ENCODE assay signal across 14 cellular contexts in genomic region chr1:59333626-59334277, GRCh38. TPM values are rescaled to one million over a fixed set of nuclear protein-coding genes. Genes with fewer than 3 reads are reported as not detected.
DNase-seq lines count a peak whose midpoint lies in the region; ATAC-seq and TF ChIP-seq lines count a peak whose summit lies in the region.
"Had no signal": no experiment of that assay in that cellular context is flagged by ENCODE, and none has a peak within 500 bp of the region (broad histone marks: within the 10 kb centered on the region; RNA-seq: fewer than 3 reads in every experiment).

No MANE protein-coding gene starts in this region.

- ATAC-seq in activated T-helper 17 cell treated with anti-CD3 and anti-CD28 coated beads, Interleukin-2, amount 50 U/mL, for 72 hours (replicated peaks): peak; percentile 90
- ATAC-seq in left lobe of liver (peak; percentile 30), HG03565 (IDR thresholded peaks at IDR 0.05; ENCODE audit: unreplicated experiment) (no peak), HG03196 (IDR thresholded peaks at IDR 0.05; ENCODE audit: unreplicated experiment) (no peak)

- H3K79me2 ChIP-seq in Loucy (ENCODE audit: insufficient read depth, low read length): no peaks in the 10 kb centered on the region
- H3K79me2 ChIP-seq in MM.1S (ENCODE audit: low read length): no peaks in the 10 kb centered on the region

- no peaks in the 10 kb centered on the region for H3K9me3 Mint-ChIP-seq in activated T-helper 17 cell treated with anti-CD3 and anti-CD28 coated beads, Interleukin-2, amount 50 U/mL, for 72 hours
- no peaks in the 10 kb centered on the region for H3K9me3 Mint-ChIP-seq in endothelial cell (ENCODE audit: unreplicated experiment)
- H3K9me3 Mint-ChIP-seq: CD8-positive, alpha-beta memory T cell had no signal

- no peaks in the 10 kb centered on the region for H3K9me3 ChIP-seq in Loucy (ENCODE audit: insufficient read depth, low read depth, low read length)
- H3K9me3 ChIP-seq in MM.1S (replicated peaks; ENCODE audit: insufficient read depth, low read length): no peaks in the 10 kb centered on the region
- H3K9me3 ChIP-seq: thoracic aorta had no signal

- no peak overlapping the region for H3K9ac ChIP-seq in Loucy (ENCODE audit: low read depth, low read length, poor library complexity, severe bottlenecking)
- H3K9ac ChIP-seq in MM.1S (ENCODE audit: low read length): no peak overlapping the region

- H3K4me1 ChIP-seq in Loucy (ENCODE audit: insufficient read depth, low read length, poor library complexity, severe bottlenecking): peaks cover 19% of the 10 kb centered on the region
- H3K4me1 ChIP-seq in MM.1S (ENCODE audit: low read length): 0 out of 2 replicates have a peak, but pooled peaks cover 1% of the 10 kb centered on the region

- H3K4me1 Mint-ChIP-seq in activated T-helper 17 cell treated with anti-CD3 and anti-CD28 coated beads, Interleukin-2, amount 50 U/mL, for 72 hours: peaks cover 17% of the 10 kb centered on the region
- peaks cover 17% of the 10 kb centered on the region for H3K4me1 Mint-ChIP-seq in endothelial cell (ENCODE audit: unreplicated experiment)

- H3F3A ChIP-seq in Loucy (ENCODE audit: low read depth): no peaks in the 10 kb centered on the region
- peaks cover 2% of the 10 kb centered on the region; the same call in 1 of the 2 replicates for H3F3A ChIP-seq in MM.1S (ENCODE audit: insufficient read depth, low read length)

- no peaks in the 10 kb centered on the region for H4K20me1 ChIP-seq in Loucy (ENCODE audit: insufficient read depth, low read length, poor library complexity, severe bottlenecking)
- no peaks in the 10 kb centered on the region for H4K20me1 ChIP-seq in MM.1S (ENCODE audit: insufficient read depth, low read length)

- DNase-seq in ELR (ENCODE audit: low read depth) (peak; percentile 50), left lobe of liver (ENCODE audit: low spot score) (no peak), MM.1S (no peak), endothelial cell (ENCODE audit: low spot score) (no peak)
- DNase-seq: activated gamma-delta T cell; CD8-positive, alpha-beta memory T cell; foreskin melanocyte; NCI-H1048; Right ventricle myocardium superior had no signal

- no peaks in the 10 kb centered on the region for H3K36me3 Mint-ChIP-seq in activated T-helper 17 cell treated with anti-CD3 and anti-CD28 coated beads, Interleukin-2, amount 50 U/mL, for 72 hours (ENCODE audit: low read depth)
- peaks cover 17% of the 10 kb centered on the region for H3K36me3 Mint-ChIP-seq in endothelial cell (ENCODE audit: low read depth, unreplicated experiment)

- no peaks in the 10 kb centered on the region for H3K27me3 Mint-ChIP-seq in activated T-helper 17 cell treated with anti-CD3 and anti-CD28 coated beads, Interleukin-2, amount 50 U/mL, for 72 hours
- H3K27me3 Mint-ChIP-seq in endothelial cell (ENCODE audit: unreplicated experiment): no peaks in the 10 kb centered on the region

- no peak for TF ChIP-seq CTCF in Loucy (conservative IDR thresholded peaks at IDR 0.05; ENCODE audit: low read length)
- TF ChIP-seq CTCF in MM.1S (IDR thresholded peaks at IDR 0.05; ENCODE audit: low read length): no peak
- no peak for TF ChIP-seq CTCF in endothelial cell (IDR thresholded peaks at IDR 0.05; ENCODE audit: unreplicated experiment)

- peak overlapping the region; percentile 92 for H3K27ac Mint-ChIP-seq in activated T-helper 17 cell treated with anti-CD3 and anti-CD28 coated beads, Interleukin-2, amount 50 U/mL, for 72 hours
- H3K27ac Mint-ChIP-seq in endothelial cell (ENCODE audit: unreplicated experiment): no peak overlapping the region

- no peak overlapping the region for H3K27ac ChIP-seq in MM.1S (ENCODE audit: low read length)
- H3K27ac ChIP-seq: thoracic aorta had no signal

- H2AFZ ChIP-seq in Loucy (ENCODE audit: low read length): 0 out of 2 replicates have a peak overlapping the region, but pooled peaks have one; percentile 32
- no peak overlapping the region for H2AFZ ChIP-seq in MM.1S (ENCODE audit: low read length)

- H3K4me3 ChIP-seq in Loucy (ENCODE audit: low read length, poor library complexity, severe bottlenecking): no peak overlapping the region
- H3K4me3 ChIP-seq in MM.1S (ENCODE audit: low read length): no peak overlapping the region
- H3K4me3 ChIP-seq: thoracic aorta had no signal

- peak overlapping the region; percentile 66 for H3K4me3 Mint-ChIP-seq in activated T-helper 17 cell treated with anti-CD3 and anti-CD28 coated beads, Interleukin-2, amount 50 U/mL, for 72 hours
- H3K4me3 Mint-ChIP-seq in endothelial cell (ENCODE audit: unreplicated experiment): no peak overlapping the region

- no peaks in the 10 kb centered on the region for H3K27me3 ChIP-seq in Loucy (ENCODE audit: insufficient read depth, low read length, poor library complexity, severe bottlenecking)
- H3K27me3 ChIP-seq in MM.1S (replicated peaks; ENCODE audit: insufficient read depth, low read length): no peaks in the 10 kb centered on the region

- H3K36me3 ChIP-seq in Loucy (ENCODE audit: insufficient read depth, low read length) (no peaks in the 10 kb centered on the region), MM.1S (replicated peaks; ENCODE audit: insufficient read depth, low read length) (no peaks in the 10 kb centered on the region)

- H3K4me2 ChIP-seq in Loucy (ENCODE audit: low read depth, low read length, poor library complexity, severe bottlenecking) (peak overlapping the region; percentile 57), MM.1S (ENCODE audit: low read depth, low read length) (no peak overlapping the region)

- H3K9me2 ChIP-seq in Loucy (replicated peaks; ENCODE audit: low read depth, low read length): no peaks in the 10 kb centered on the region
- H3K9me2 ChIP-seq in MM.1S (replicated peaks; ENCODE audit: insufficient read depth, low read length): no peaks in the 10 kb centered on the region

RNA-seq across cellular contexts. Expression of gene FGGY, which starts 36.9 kb away (rescaled TPM):
- 10 to 100 TPM in 1 of 2 donors, 1 to 10 TPM in 1; 8.1 to 16.4 TPM for total RNA-seq in activated T-helper 17 cell treated with anti-CD3 and anti-CD28 coated beads, Interleukin-2, amount 50 U/mL, for 72 hours
- total RNA-seq in left lobe of liver (72.2 TPM), endothelial cell (ENCODE audit: unreplicated experiment) (41.2 TPM)

Comparison
In these comparisons a context has a peak if more than half of its experiments do, and no peak if none do; other contexts are left out.
1. ATAC-seq: peak in activated T-helper 17 cell treated with anti-CD3 and anti-CD28 coated beads, Interleukin-2, amount 50 U/mL, for 72 hours (single experiment) and left lobe of liver (single experiment); none in HG03565 (single experiment) and HG03196 (single experiment).